In the genomic region with DNA sequence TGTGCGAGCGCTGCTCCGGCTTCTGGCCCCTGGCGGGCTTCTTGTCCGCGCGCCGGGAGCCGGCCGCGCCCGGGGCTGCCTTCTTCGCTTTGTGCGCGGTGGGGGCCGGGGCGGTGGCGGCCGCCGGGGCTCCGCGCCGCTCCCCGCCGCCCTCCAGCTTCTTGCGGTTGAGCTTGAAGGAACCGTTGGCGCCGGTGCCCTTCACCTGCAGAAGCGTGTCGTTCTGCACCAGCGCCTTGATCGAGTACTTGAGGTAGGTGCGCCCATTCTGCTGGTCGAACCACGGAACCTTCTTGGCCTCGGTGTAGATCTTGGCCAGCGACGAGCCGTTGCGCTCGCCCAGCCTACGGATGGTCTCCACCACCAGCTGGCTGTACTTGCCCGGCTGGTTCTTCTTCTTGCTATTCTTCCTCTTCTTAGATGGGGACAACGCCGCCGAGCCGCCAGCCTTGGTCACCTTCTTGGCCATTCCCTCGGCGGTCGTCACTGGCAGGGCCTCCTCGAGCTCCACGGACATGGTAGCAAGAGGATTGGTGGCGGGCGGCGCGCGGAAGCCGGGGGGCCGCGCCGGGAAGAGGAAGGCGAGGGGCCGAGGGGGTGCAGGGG, we compare ENCODE assay signal across 8 cellular contexts. TPM values are rescaled to one million over a fixed set of nuclear protein-coding genes. Genes with fewer than 3 reads are reported as not detected.
DNase-seq lines count a peak whose midpoint lies in the region; ATAC-seq and TF ChIP-seq lines count a peak whose summit lies in the region.

No MANE protein-coding gene starts in this region.

- TF ChIP-seq CTCF in NB4 (IDR thresholded peaks at IDR 0.05; ENCODE audit: low read depth, low read length) = no peak
- no peak for TF ChIP-seq CTCF in heart left ventricle (IDR thresholded peaks at IDR 0.05)
- TF ChIP-seq CTCF in progenitor cell of endocrine pancreas (IDR thresholded peaks at IDR 0.05; ENCODE audit: unreplicated experiment) = no peak

- peak overlapping the region; percentile 27 to 98 for H3K27ac Mint-ChIP-seq in activated naive CD4-positive, alpha-beta T cell treated with anti-CD3 and anti-CD28 coated beads, Interleukin-2, amount 50 U/mL, for 72 hours
- peak overlapping the region; percentile 97 for H3K27ac Mint-ChIP-seq in progenitor cell of endocrine pancreas

- 0 to 1% (median 0%) methylated on average over 39 to 64 of the region's 64 CpGs for WGBS in heart left ventricle, 4 donors

- intact Hi-C loops in heart left ventricle (cut with DNase I) = loop anchor here in 3 of 10 donors (2.0 to 5.0 kb wide), 2 partner anchors 37 to 38 kb away; a partner anchor contains a TSS

- H3K36me3 Mint-ChIP-seq in activated naive CD4-positive, alpha-beta T cell treated with anti-CD3 and anti-CD28 coated beads, Interleukin-2, amount 50 U/mL, for 72 hours = no peaks in the 10 kb centered on the region
- no peaks in the 10 kb centered on the region for H3K36me3 Mint-ChIP-seq in progenitor cell of endocrine pancreas (ENCODE audit: insufficient read depth)

- peak overlapping the region; percentile 94 for H3K4me3 Mint-ChIP-seq in progenitor cell of endocrine pancreas (ENCODE audit: low read depth)

- H3K4me1 Mint-ChIP-seq in progenitor cell of endocrine pancreas (ENCODE audit: low read depth) = peaks cover 6% of the 10 kb centered on the region

- no peaks in the 10 kb centered on the region for H3K27me3 Mint-ChIP-seq in progenitor cell of endocrine pancreas

- TF ChIP-seq POLR2A in NB4 (IDR thresholded peaks at IDR 0.05; ENCODE audit: extremely low read depth, insufficient read length) = no peak
- no peak for TF ChIP-seq POLR2A in heart left ventricle (IDR thresholded peaks at IDR 0.05)

- no peaks in the 10 kb centered on the region for H3K9me3 Mint-ChIP-seq in activated naive CD4-positive, alpha-beta T cell treated with anti-CD3 and anti-CD28 coated beads, Interleukin-2, amount 50 U/mL, for 72 hours
- no peaks in the 10 kb centered on the region for H3K9me3 Mint-ChIP-seq in progenitor cell of endocrine pancreas (ENCODE audit: low read depth)

- no peak for ATAC-seq in activated naive CD4-positive, alpha-beta T cell treated with anti-CD3 and anti-CD28 coated beads, Interleukin-2, amount 50 U/mL, for 72 hours
- peak in 3 of 4 donors; percentile 2 to 11 (median 3) for ATAC-seq in heart left ventricle
- ATAC-seq in GM18502 (IDR thresholded peaks at IDR 0.05; ENCODE audit: poor library complexity, unreplicated experiment) = no peak

- DNase-seq in NCI-H2227 (lab: John Stamatoyannopoulos, UW; ENCODE audit: unreplicated experiment) (peak; percentile 23), NCI-H2227 treated with DMSO at 0.1 percent for 48 hours (lab: John Stamatoyannopoulos, UW) (no peak), NB4 (ENCODE audit: low read depth) (peak; percentile 61), heart left ventricle (peak; percentile 32 to 78 (median 53)), progenitor cell of endocrine pancreas (ENCODE audit: low spot score, unreplicated experiment) (no peak), NCI-H128 (lab: John Stamatoyannopoulos, UW; ENCODE audit: unreplicated experiment) (no peak)
- DNase-seq in activated naive CD4-positive, alpha-beta T cell treated with anti-CD3 and anti-CD28 coated beads, Interleukin-2, amount 50 U/mL, for 72 hours (ENCODE audit: low spot score in 2 of 2) = peak in 1 of 2 donors; percentile 54

- H3K9me3 ChIP-seq in heart left ventricle = no peaks in the 10 kb centered on the region

- H3K4me1 ChIP-seq in heart left ventricle = peaks cover 0 to 31% (median 21%) of the 10 kb centered on the region in 12 donors

- H3K27ac ChIP-seq in heart left ventricle = peak overlapping the region; percentile 75 to 97 (median 92)

- H3K27me3 ChIP-seq in heart left ventricle = no peaks in the 10 kb centered on the region

- H3K4me3 ChIP-seq in NB4 (ENCODE audit: low read depth, low read length) (peak overlapping the region; percentile 84), heart left ventricle (peak overlapping the region; percentile 45 to 98 (median 90))

- H3K36me3 ChIP-seq in heart left ventricle = peaks cover 0 to 14% (median 0%) of the 10 kb centered on the region in 9 donors

RNA-seq across cellular contexts. Expression of a gene that starts 36.8 kb away (rescaled TPM):
- total RNA-seq in activated naive CD4-positive, alpha-beta T cell treated with anti-CD3 and anti-CD28 coated beads, Interleukin-2, amount 50 U/mL, for 72 hours = 10 to 100 TPM; 58.5 to 78.7 TPM
- total RNA-seq in heart left ventricle = 10 to 100 TPM; 30.0 to 46.3 (median 37.7) TPM
- 10 to 100 TPM; 30.7 to 46.6 TPM for polyA plus RNA-seq in heart left ventricle
- 35.3 TPM in 2 replicates for total RNA-seq in progenitor cell of endocrine pancreas

Comparison
In these comparisons a context has a peak if more than half of its experiments do, and no peak if none do; other contexts are left out.
1. DNase-seq: peak in NCI-H2227 (single experiment), NB4 (single experiment) and heart left ventricle (5 of 5); none in NCI-H2227 treated with DMSO at 0.1 percent for 48 hours (single experiment), progenitor cell of endocrine pancreas (single experiment) and NCI-H128 (single experiment).
2. ATAC-seq: peak in heart left ventricle (3 of 4); none in activated naive CD4-positive, alpha-beta T cell treated with anti-CD3 and anti-CD28 coated beads, Interleukin-2, amount 50 U/mL, for 72 hours (0 of 2) and GM18502 (single experiment).